ENCODE assay signal across 8 cellular contexts in genomic region chr10:89163265-89163995, GRCh38. TPM values are rescaled to one million over a fixed set of nuclear protein-coding genes. Genes with fewer than 3 reads are reported as not detected.
DNase-seq lines count a peak whose midpoint lies in the region; ATAC-seq and TF ChIP-seq lines count a peak whose summit lies in the region.

No MANE protein-coding gene starts in this region.

- peak overlapping the region; percentile 33 for H3K4me3 Mint-ChIP-seq in dendritic cell treated with granulocyte-macrophage colony-stimulating factor and Interleukin-4, amounts not matched to agents 40 ng/mL and 50 ng/mL, for 4 days

- H3K4me1 Mint-ChIP-seq in dendritic cell treated with granulocyte-macrophage colony-stimulating factor and Interleukin-4, amounts not matched to agents 40 ng/mL and 50 ng/mL, for 4 days (ENCODE audit: low read depth) = peaks cover 31% of the 10 kb centered on the region

- intact Hi-C loops in dendritic cell treated with granulocyte-macrophage colony-stimulating factor and Interleukin-4, amounts not matched to agents 40 ng/mL and 50 ng/mL, for 4 days (cut with micrococcal nuclease) = loop anchor here (5.0 kb wide), 1 partner anchor 131 kb away; no protein-coding TSS in a partner anchor
- intact Hi-C loops in sciatic nerve (cut with DNase I) = no loop called here

- H3K36me3 Mint-ChIP-seq in dendritic cell treated with granulocyte-macrophage colony-stimulating factor and Interleukin-4, amounts not matched to agents 40 ng/mL and 50 ng/mL, for 4 days (ENCODE audit: low read depth) = no peaks in the 10 kb centered on the region

- ATAC-seq in HG03103 (IDR thresholded peaks at IDR 0.05; ENCODE audit: low read depth, unreplicated experiment) (peak; percentile 98), sciatic nerve (peak; percentile 76)

- peak overlapping the region; percentile 77 for H3K27ac Mint-ChIP-seq in dendritic cell treated with granulocyte-macrophage colony-stimulating factor and Interleukin-4, amounts not matched to agents 40 ng/mL and 50 ng/mL, for 4 days

- TF ChIP-seq POLR2A in GM19099 (IDR thresholded peaks at IDR 0.05; ENCODE audit: extremely low read depth, insufficient read length, low read depth) = peak; percentile 34

- no peaks in the 10 kb centered on the region for H3K9me3 Mint-ChIP-seq in dendritic cell treated with granulocyte-macrophage colony-stimulating factor and Interleukin-4, amounts not matched to agents 40 ng/mL and 50 ng/mL, for 4 days

- DNase-seq in activated CD4-positive, CD25-positive, alpha-beta regulatory T cell treated with anti-CD3 and anti-CD28 coated beads, Interleukin-2, amount 50 U/mL, for 72 hours = peak; percentile 36
- no peak for DNase-seq in sciatic nerve (ENCODE audit: low spot score)
- no peak for DNase-seq in NCI-H2171 (lab: John Stamatoyannopoulos, UW)
- DNase-seq in amniotic stem cell (lab: John Stamatoyannopoulos, UW) = no peak
- DNase-seq in COR-L47 (lab: John Stamatoyannopoulos, UW) = no peak

- H3K27me3 Mint-ChIP-seq in dendritic cell treated with granulocyte-macrophage colony-stimulating factor and Interleukin-4, amounts not matched to agents 40 ng/mL and 50 ng/mL, for 4 days = peaks cover 9% of the 10 kb centered on the region

RNA-seq across cellular contexts. Expression of gene CH25H, which starts 43.7 kb away (rescaled TPM):
- total RNA-seq in sciatic nerve = 8.8 TPM
